ENCODE assay signal across 1 cellular context in genomic region chr4:74202062-74202586, GRCh38.
TF ChIP-seq lines count a peak whose summit lies in the region.

No MANE protein-coding gene starts in this region.

TF ChIP-seq in HepG2, 621 proteins besides CTCF, POLR2A, EP300 and RAD21 (continued from another document and continues in another):
- no peak for TF ChIP-seq EZH2 (conservative IDR thresholded peaks at IDR 0.05; ENCODE audit: low read depth, low read length)
- no peak for TF ChIP-seq ZNF674 (CRISPR knock-in tag; IDR thresholded peaks at IDR 0.05; ENCODE audit: low read depth)
- TF ChIP-seq, protein P1, sequence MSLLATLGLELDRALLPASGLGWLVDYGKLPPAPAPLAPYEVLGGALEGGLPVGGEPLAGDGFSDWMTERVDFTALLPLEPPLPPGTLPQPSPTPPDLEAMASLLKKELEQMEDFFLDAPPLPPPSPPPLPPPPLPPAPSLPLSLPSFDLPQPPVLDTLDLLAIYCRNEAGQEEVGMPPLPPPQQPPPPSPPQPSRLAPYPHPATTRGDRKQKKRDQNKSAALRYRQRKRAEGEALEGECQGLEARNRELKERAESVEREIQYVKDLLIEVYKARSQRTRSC (CRISPR knock-in tag; IDR thresholded peaks at IDR 0.05; ENCODE audit: low read depth): no peak
- no peak for TF ChIP-seq ZNF709 (CRISPR knock-in tag; IDR thresholded peaks at IDR 0.05)
- no peak for TF ChIP-seq ZNF713 (CRISPR knock-in tag; IDR thresholded peaks at IDR 0.05)
- TF ChIP-seq ATAD3A (CRISPR knock-in tag; IDR thresholded peaks at IDR 0.05): no peak
- TF ChIP-seq, protein P2, sequence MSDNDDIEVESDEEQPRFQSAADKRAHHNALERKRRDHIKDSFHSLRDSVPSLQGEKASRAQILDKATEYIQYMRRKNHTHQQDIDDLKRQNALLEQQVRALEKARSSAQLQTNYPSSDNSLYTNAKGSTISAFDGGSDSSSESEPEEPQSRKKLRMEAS (IDR thresholded peaks at IDR 0.05): peak; percentile 63; the same call in 1 of the 2 replicates
- TF ChIP-seq ZNF83 (CRISPR knock-in tag; IDR thresholded peaks at IDR 0.05; ENCODE audit: borderline replicate concordance): no peak
- TF ChIP-seq SKI (IDR thresholded peaks at IDR 0.05; ENCODE audit: partially characterized antibody): peak; percentile 99
- peak; percentile 49; the same call in 1 of the 2 replicates for TF ChIP-seq ZNF564 (CRISPR knock-in tag; IDR thresholded peaks at IDR 0.05)
- no peak for TF ChIP-seq CHD2 (IDR thresholded peaks at IDR 0.05; ENCODE audit: low read depth, low read length)
- TF ChIP-seq ZNF44 (CRISPR knock-in tag; IDR thresholded peaks at IDR 0.05): no peak; the same call in 1 of the 2 replicates
- peak; percentile 59; the same call in 1 of the 2 replicates for TF ChIP-seq ZNF580 (CRISPR knock-in tag; IDR thresholded peaks at IDR 0.05; ENCODE audit: borderline replicate concordance, low read depth)
- TF ChIP-seq, protein P3, sequence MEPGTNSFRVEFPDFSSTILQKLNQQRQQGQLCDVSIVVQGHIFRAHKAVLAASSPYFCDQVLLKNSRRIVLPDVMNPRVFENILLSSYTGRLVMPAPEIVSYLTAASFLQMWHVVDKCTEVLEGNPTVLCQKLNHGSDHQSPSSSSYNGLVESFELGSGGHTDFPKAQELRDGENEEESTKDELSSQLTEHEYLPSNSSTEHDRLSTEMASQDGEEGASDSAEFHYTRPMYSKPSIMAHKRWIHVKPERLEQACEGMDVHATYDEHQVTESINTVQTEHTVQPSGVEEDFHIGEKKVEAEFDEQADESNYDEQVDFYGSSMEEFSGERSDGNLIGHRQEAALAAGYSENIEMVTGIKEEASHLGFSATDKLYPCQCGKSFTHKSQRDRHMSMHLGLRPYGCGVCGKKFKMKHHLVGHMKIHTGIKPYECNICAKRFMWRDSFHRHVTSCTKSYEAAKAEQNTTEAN (CRISPR knock-in tag; conservative IDR thresholded peaks at IDR 0.05): no peak; the same call in 1 of the 2 replicates
- TF ChIP-seq RARA (CRISPR knock-in tag; IDR thresholded peaks at IDR 0.05): peak; percentile 90
- no peak for TF ChIP-seq ZNF720 (CRISPR knock-in tag; IDR thresholded peaks at IDR 0.05)
- no peak for TF ChIP-seq NFYC (CRISPR knock-in tag; IDR thresholded peaks at IDR 0.05)
- no peak for TF ChIP-seq XRCC5 (optimal IDR thresholded peaks at IDR 0.05; ENCODE audit: low read length)
- peak; percentile 43; the same call in 1 of the 2 replicates for TF ChIP-seq NR1H2 (CRISPR knock-in tag; IDR thresholded peaks at IDR 0.05; ENCODE audit: borderline replicate concordance, low read depth)
- no peak for TF ChIP-seq ZNF839 (CRISPR knock-in tag; IDR thresholded peaks at IDR 0.05; ENCODE audit: borderline replicate concordance)
- TF ChIP-seq ZNF790 (CRISPR knock-in tag; IDR thresholded peaks at IDR 0.05; ENCODE audit: borderline replicate concordance): no peak
- peak; percentile 54; the same call in 1 of the 2 replicates for TF ChIP-seq ZNF644 (CRISPR knock-in tag; IDR thresholded peaks at IDR 0.05; ENCODE audit: low read depth)
- no peak for TF ChIP-seq TAF15 (IDR thresholded peaks at IDR 0.05; ENCODE audit: low read depth, low read length, poor library complexity, severe bottlenecking)
- peak; percentile 51; the same call in 1 of the 2 replicates for TF ChIP-seq ZNF335 (CRISPR knock-in tag; IDR thresholded peaks at IDR 0.05)
- TF ChIP-seq ZBTB25 (CRISPR knock-in tag; IDR thresholded peaks at IDR 0.05): peak; percentile 66; the same call in 1 of the 2 replicates
- TF ChIP-seq ZNF724P (CRISPR knock-in tag; IDR thresholded peaks at IDR 0.05; ENCODE audit: borderline replicate concordance): 0 out of 2 replicates have a peak, but pooled peaks have one; percentile 35
- TF ChIP-seq ZNF552 (CRISPR knock-in tag; IDR thresholded peaks at IDR 0.05; ENCODE audit: borderline replicate concordance): no peak
- peak; percentile 92 for TF ChIP-seq SKIL (CRISPR knock-in tag; IDR thresholded peaks at IDR 0.05; ENCODE audit: borderline replicate concordance)
- no peak for TF ChIP-seq PRDM4 (CRISPR knock-in tag; IDR thresholded peaks at IDR 0.05; ENCODE audit: borderline replicate concordance)
- TF ChIP-seq MEIS2 (CRISPR knock-in tag; IDR thresholded peaks at IDR 0.05): peak; percentile 97
- TF ChIP-seq RXRB (CRISPR knock-in tag; IDR thresholded peaks at IDR 0.05; ENCODE audit: borderline replicate concordance): peak; percentile 93
- peak; percentile 66; the same call in 1 of the 2 replicates for TF ChIP-seq IRF2 (CRISPR knock-in tag; IDR thresholded peaks at IDR 0.05)
- no peak for TF ChIP-seq FUBP1 (CRISPR knock-in tag; IDR thresholded peaks at IDR 0.05; ENCODE audit: borderline replicate concordance)
- no peak for TF ChIP-seq ZNF451 (CRISPR knock-in tag; IDR thresholded peaks at IDR 0.05)
- no peak for TF ChIP-seq ISX (CRISPR knock-in tag; conservative IDR thresholded peaks at IDR 0.05)
- TF ChIP-seq ZNF350 (CRISPR knock-in tag; IDR thresholded peaks at IDR 0.05; ENCODE audit: borderline replicate concordance, low read depth): no peak
- TF ChIP-seq NFAT5 (CRISPR knock-in tag; IDR thresholded peaks at IDR 0.05): no peak
- TF ChIP-seq NFE2L1 (CRISPR knock-in tag; IDR thresholded peaks at IDR 0.05; ENCODE audit: borderline replicate concordance): no peak
- TF ChIP-seq U2AF2 (IDR thresholded peaks at IDR 0.05; ENCODE audit: low read depth, low read length): no peak
- no peak for TF ChIP-seq SOX6 (IDR thresholded peaks at IDR 0.05)
- peak; percentile 98 for TF ChIP-seq SOX6 (CRISPR knock-in tag; IDR thresholded peaks at IDR 0.05)
- TF ChIP-seq ZNF234 (CRISPR knock-in tag; conservative IDR thresholded peaks at IDR 0.05): no peak
- no peak for TF ChIP-seq SRSF9 (IDR thresholded peaks at IDR 0.05; ENCODE audit: borderline replicate concordance, insufficient read depth, low read depth, low read length, poor library complexity, severe bottlenecking)
- no peak; the same call in 1 of the 2 replicates for TF ChIP-seq CSRNP1 (CRISPR knock-in tag; IDR thresholded peaks at IDR 0.05)
- TF ChIP-seq ZSCAN29 (CRISPR knock-in tag; conservative IDR thresholded peaks at IDR 0.05): peak; percentile 55; the same call in 1 of the 2 replicates
- no peak for TF ChIP-seq ATF7-NPFF (CRISPR knock-in tag; IDR thresholded peaks at IDR 0.05; ENCODE audit: low read depth)
- TF ChIP-seq ZFY (CRISPR knock-in tag; IDR thresholded peaks at IDR 0.05): no peak
- peak; percentile 97 for TF ChIP-seq SMAD3 (CRISPR knock-in tag; IDR thresholded peaks at IDR 0.05)
- no peak for TF ChIP-seq U2AF1 (optimal IDR thresholded peaks at IDR 0.05; ENCODE audit: low read depth, low read length)
- TF ChIP-seq ZNF782 (CRISPR knock-in tag; IDR thresholded peaks at IDR 0.05; ENCODE audit: borderline replicate concordance): no peak
